In genomic region chr22:41057076-41057475, GRCh38 we compare ENCODE assay signal across 2 cellular contexts.
TF ChIP-seq lines count a peak whose summit lies in the region.

No MANE protein-coding gene starts in this region.

TF ChIP-seq in GM23338, 12 proteins besides CTCF, POLR2A, EP300 and RAD21:
- TF ChIP-seq NANOG (IDR thresholded peaks at IDR 0.05; ENCODE audit: borderline replicate concordance): no peak
- no peak for TF ChIP-seq ZNF331 (CRISPR knock-in tag; IDR thresholded peaks at IDR 0.05; ENCODE audit: low read depth)
- no peak for TF ChIP-seq JUNB (IDR thresholded peaks at IDR 0.05; ENCODE audit: unreplicated experiment)
- TF ChIP-seq ETS1 (IDR thresholded peaks at IDR 0.05): no peak
- no peak for TF ChIP-seq POLR2AphosphoS5 (IDR thresholded peaks at IDR 0.05; ENCODE audit: low read depth)
- no peak for TF ChIP-seq ZNF462 (CRISPR knock-in tag; IDR thresholded peaks at IDR 0.05)
- no peak for TF ChIP-seq CREB1 (CRISPR knock-in tag; IDR thresholded peaks at IDR 0.05; ENCODE audit: low read depth)

TF ChIP-seq in H1, 55 proteins besides CTCF, POLR2A, EP300 and RAD21:
- TF ChIP-seq BRCA1 (IDR thresholded peaks at IDR 0.05; ENCODE audit: low read depth, low read length) (no peak), CBX8 (IDR thresholded peaks at IDR 0.05; ENCODE audit: borderline replicate concordance, low read depth, low read length) (no peak), TEAD4 (IDR thresholded peaks at IDR 0.05; ENCODE audit: low read depth, low read length) (no peak), KDM1A (IDR thresholded peaks at IDR 0.05; ENCODE audit: borderline replicate concordance, low read length) (no peak), MAFK (IDR thresholded peaks at IDR 0.05; ENCODE audit: low read depth, low read length) (no peak), HDAC2 (IDR thresholded peaks at IDR 0.05; ENCODE audit: borderline replicate concordance in 1 of 2, low read depth in 2 of 2, low read length in 2 of 2) (no peak), CTBP2 (IDR thresholded peaks at IDR 0.05; ENCODE audit: borderline replicate concordance, insufficient read depth, insufficient read length, low read length) (no peak), TCF12 (IDR thresholded peaks at IDR 0.05; ENCODE audit: low read depth, low read length) (no peak), BCL11A (IDR thresholded peaks at IDR 0.05; ENCODE audit: low read depth in 2 of 2, low read length in 2 of 2) (no peak), JUN (IDR thresholded peaks at IDR 0.05; ENCODE audit: low read depth, low read length) (no peak), RXRA (IDR thresholded peaks at IDR 0.05; ENCODE audit: insufficient read depth, low read depth, low read length) (no peak), GABPA (IDR thresholded peaks at IDR 0.05; ENCODE audit: borderline replicate concordance, insufficient read depth, low read length) (no peak), PHF8 (conservative IDR thresholded peaks at IDR 0.05; ENCODE audit: low read depth, low read length) (no peak)
